In genomic region chr5:159310492-159310891, GRCh38 we compare ENCODE assay signal across 1 cellular context.
TF ChIP-seq lines count a peak whose summit lies in the region.

No MANE protein-coding gene starts in this region.

TF ChIP-seq in SK-N-SH treated with all-trans-retinoic acid at 6 μM for 48 hours, 23 proteins besides CTCF, POLR2A, EP300 and RAD21 (continued from another document):
- TF ChIP-seq, protein P1, sequence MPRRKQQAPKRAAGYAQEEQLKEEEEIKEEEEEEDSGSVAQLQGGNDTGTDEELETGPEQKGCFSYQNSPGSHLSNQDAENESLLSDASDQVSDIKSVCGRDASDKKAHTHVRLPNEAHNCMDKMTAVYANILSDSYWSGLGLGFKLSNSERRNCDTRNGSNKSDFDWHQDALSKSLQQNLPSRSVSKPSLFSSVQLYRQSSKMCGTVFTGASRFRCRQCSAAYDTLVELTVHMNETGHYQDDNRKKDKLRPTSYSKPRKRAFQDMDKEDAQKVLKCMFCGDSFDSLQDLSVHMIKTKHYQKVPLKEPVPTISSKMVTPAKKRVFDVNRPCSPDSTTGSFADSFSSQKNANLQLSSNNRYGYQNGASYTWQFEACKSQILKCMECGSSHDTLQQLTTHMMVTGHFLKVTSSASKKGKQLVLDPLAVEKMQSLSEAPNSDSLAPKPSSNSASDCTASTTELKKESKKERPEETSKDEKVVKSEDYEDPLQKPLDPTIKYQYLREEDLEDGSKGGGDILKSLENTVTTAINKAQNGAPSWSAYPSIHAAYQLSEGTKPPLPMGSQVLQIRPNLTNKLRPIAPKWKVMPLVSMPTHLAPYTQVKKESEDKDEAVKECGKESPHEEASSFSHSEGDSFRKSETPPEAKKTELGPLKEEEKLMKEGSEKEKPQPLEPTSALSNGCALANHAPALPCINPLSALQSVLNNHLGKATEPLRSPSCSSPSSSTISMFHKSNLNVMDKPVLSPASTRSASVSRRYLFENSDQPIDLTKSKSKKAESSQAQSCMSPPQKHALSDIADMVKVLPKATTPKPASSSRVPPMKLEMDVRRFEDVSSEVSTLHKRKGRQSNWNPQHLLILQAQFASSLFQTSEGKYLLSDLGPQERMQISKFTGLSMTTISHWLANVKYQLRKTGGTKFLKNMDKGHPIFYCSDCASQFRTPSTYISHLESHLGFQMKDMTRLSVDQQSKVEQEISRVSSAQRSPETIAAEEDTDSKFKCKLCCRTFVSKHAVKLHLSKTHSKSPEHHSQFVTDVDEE (CRISPR knock-in tag; IDR thresholded peaks at IDR 0.05), result no peak
- no peak for TF ChIP-seq OSR1 (CRISPR knock-in tag; IDR thresholded peaks at IDR 0.05)
- no peak for TF ChIP-seq ZC3H10 (CRISPR knock-in tag; IDR thresholded peaks at IDR 0.05)
TF ChIP-seq in SK-N-SH treated with all-trans-retinoic acid at 6 μM for 48 hours: peak in this region for 0.
